In genomic region chr17:41594363-41594915, GRCh38 we compare ENCODE assay signal across 1 cellular context.
TF ChIP-seq lines count a peak whose summit lies in the region.

No MANE protein-coding gene starts in this region.

TF ChIP-seq in HEK293, 187 proteins besides CTCF, POLR2A, EP300 and RAD21 (continued from another document and continues in another):
- TF ChIP-seq ZNF518A (tag by site-specific recombination; conservative IDR thresholded peaks at IDR 0.05; ENCODE audit: low read depth) (no peak), INSM2 (tag by site-specific recombination; IDR thresholded peaks at IDR 0.05) (no peak), ZBTB17 (tag by site-specific recombination; IDR thresholded peaks at IDR 0.05) (no peak), ZNF24 (tag by site-specific recombination; IDR thresholded peaks at IDR 0.05) (no peak), TSHZ1 (tag by site-specific recombination; IDR thresholded peaks at IDR 0.05; ENCODE audit: borderline replicate concordance) (no peak), ZNF221 (tag by site-specific recombination; IDR thresholded peaks at IDR 0.05; ENCODE audit: borderline replicate concordance) (no peak), ZSCAN18 (tag by site-specific recombination; IDR thresholded peaks at IDR 0.05) (no peak), ZNF776 (tag by site-specific recombination; IDR thresholded peaks at IDR 0.05; ENCODE audit: borderline replicate concordance) (no peak), ZBTB11 (tag by site-specific recombination; conservative IDR thresholded peaks at IDR 0.05; ENCODE audit: low read depth) (no peak), ZNF530 (tag by site-specific recombination; IDR thresholded peaks at IDR 0.05; ENCODE audit: low read depth) (no peak), ZNF473 (tag by site-specific recombination; IDR thresholded peaks at IDR 0.05) (no peak), ZNF302 (tag by site-specific recombination; IDR thresholded peaks at IDR 0.05; ENCODE audit: low read depth) (no peak), ZNF157 (tag by site-specific recombination; IDR thresholded peaks at IDR 0.05) (no peak), ELK4 (IDR thresholded peaks at IDR 0.05; ENCODE audit: borderline replicate concordance, low read depth, low read length) (no peak), PATZ1 (tag by site-specific recombination; IDR thresholded peaks at IDR 0.05) (no peak), EGR2 (tag by site-specific recombination; IDR thresholded peaks at IDR 0.05; ENCODE audit: low read depth) (0 out of 2 replicates have a peak, but pooled peaks have one; percentile 31), ZBTB8A (tag by site-specific recombination; IDR thresholded peaks at IDR 0.05) (no peak), MYNN (tag by site-specific recombination; IDR thresholded peaks at IDR 0.05; ENCODE audit: borderline replicate concordance) (no peak), PBX3 (CRISPR knock-in tag; IDR thresholded peaks at IDR 0.05) (no peak), ZNF146 (tag by site-specific recombination; IDR thresholded peaks at IDR 0.05) (no peak), ZNF692 (tag by site-specific recombination; IDR thresholded peaks at IDR 0.05) (no peak), ATF2 (tag by site-specific recombination; IDR thresholded peaks at IDR 0.05; ENCODE audit: low read depth) (no peak), ZNF398 (tag by site-specific recombination; IDR thresholded peaks at IDR 0.05) (peak; percentile 28; the same call in 1 of the 2 replicates)
